ENCODE assay signal across 8 cellular contexts in genomic region chr1:77282866-77283539, GRCh38. TPM values are rescaled to one million over a fixed set of nuclear protein-coding genes. Genes with fewer than 3 reads are reported as not detected.
DNase-seq lines count a peak whose midpoint lies in the region; ATAC-seq lines count a peak whose summit lies in the region.

No MANE protein-coding gene starts in this region.

- H3K4me1 Mint-ChIP-seq in activated T-cell treated with anti-CD3 and anti-CD28 coated beads, Interleukin-2, amount 50 U/mL, for 24 hours (ENCODE audit: low read depth): peaks cover 40% of the 10 kb centered on the region

- H3K4me3 ChIP-seq in rectal smooth muscle tissue (ENCODE audit: low read length): peak overlapping the region; percentile 57

- H3K4me1 ChIP-seq in rectal smooth muscle tissue (ENCODE audit: control insufficient read depth, insufficient read depth, low read length): peaks cover 3% of the 10 kb centered on the region

- DNase-seq in left cardiac atrium (peak; percentile 18), cardiac septum (ENCODE audit: low spot score) (no peak), head of caudate nucleus (peak in 41 of 42 donors; percentile 11 to 78 (median 59)), GM19238 (ENCODE audit: insufficient read length, low spot score) (no peak), cerebellum (ENCODE audit: low spot score) (no peak), DMS114 treated with DMSO at 0.1 percent for 48 hours (lab: John Stamatoyannopoulos, UW; ENCODE audit: unreplicated experiment) (no peak)
- no peak for DNase-seq in activated T-cell treated with anti-CD3 and anti-CD28 coated beads, Interleukin-2, amount 50 U/mL, for 24 hours

- H3K9me3 Mint-ChIP-seq in activated T-cell treated with anti-CD3 and anti-CD28 coated beads, Interleukin-2, amount 50 U/mL, for 24 hours: no peaks in the 10 kb centered on the region

- intact Hi-C loops in left cardiac atrium (cut with DNase I): no loop called here
- intact Hi-C loops in cardiac septum (cut with DNase I): no loop called here
- intact Hi-C loops in head of caudate nucleus (cut with DNase I): loop anchor here (5.0 kb wide), 2 partner anchors 249 to 399 kb away; partner anchors contain the start of gene ZZZ3

- H3K36me3 Mint-ChIP-seq in activated T-cell treated with anti-CD3 and anti-CD28 coated beads, Interleukin-2, amount 50 U/mL, for 24 hours (ENCODE audit: low read depth): peaks cover 4% of the 10 kb centered on the region

- H3K9ac ChIP-seq in rectal smooth muscle tissue (ENCODE audit: low read length): no peak overlapping the region

- peaks cover 12% of the 10 kb centered on the region for H3K27me3 Mint-ChIP-seq in activated T-cell treated with anti-CD3 and anti-CD28 coated beads, Interleukin-2, amount 50 U/mL, for 24 hours

- H3K27ac Mint-ChIP-seq in activated T-cell treated with anti-CD3 and anti-CD28 coated beads, Interleukin-2, amount 50 U/mL, for 24 hours: peak overlapping the region; percentile 51

- H3K4me3 Mint-ChIP-seq in activated T-cell treated with anti-CD3 and anti-CD28 coated beads, Interleukin-2, amount 50 U/mL, for 24 hours: peak overlapping the region; percentile 76

- no peaks in the 10 kb centered on the region for H3K36me3 ChIP-seq in rectal smooth muscle tissue (ENCODE audit: control insufficient read depth, insufficient read depth, low read length)

- ATAC-seq in left cardiac atrium: peak in 1 of 2 donors; percentile 15

- peaks cover 10% of the 10 kb centered on the region for H3K27me3 ChIP-seq in rectal smooth muscle tissue (ENCODE audit: control insufficient read depth, insufficient read depth, low read length)

- H3K27ac ChIP-seq in rectal smooth muscle tissue (ENCODE audit: low read depth, low read length): no peak overlapping the region

RNA-seq across cellular contexts. Expression of gene AK5, which starts 1.2 kb away (rescaled TPM):
- total RNA-seq in left cardiac atrium (1 to 10 TPM in 1 of 2 donors, under 1 TPM in 1; 0.77 to 2.9 TPM), cardiac septum (1.3 TPM), cerebellum (29.9 TPM)

Comparison
In these comparisons a context has a peak if more than half of its experiments do, and no peak if none do; other contexts are left out.
1. DNase-seq: peak in left cardiac atrium (single experiment) and head of caudate nucleus (41 of 42); none in cardiac septum (single experiment), activated T-cell treated with anti-CD3 and anti-CD28 coated beads, Interleukin-2, amount 50 U/mL, for 24 hours (single experiment), GM19238 (single experiment), cerebellum (single experiment) and DMS114 treated with DMSO at 0.1 percent for 48 hours (single experiment).